Comparison of ENCODE assay signal across 13 cellular contexts in the genomic region with DNA sequence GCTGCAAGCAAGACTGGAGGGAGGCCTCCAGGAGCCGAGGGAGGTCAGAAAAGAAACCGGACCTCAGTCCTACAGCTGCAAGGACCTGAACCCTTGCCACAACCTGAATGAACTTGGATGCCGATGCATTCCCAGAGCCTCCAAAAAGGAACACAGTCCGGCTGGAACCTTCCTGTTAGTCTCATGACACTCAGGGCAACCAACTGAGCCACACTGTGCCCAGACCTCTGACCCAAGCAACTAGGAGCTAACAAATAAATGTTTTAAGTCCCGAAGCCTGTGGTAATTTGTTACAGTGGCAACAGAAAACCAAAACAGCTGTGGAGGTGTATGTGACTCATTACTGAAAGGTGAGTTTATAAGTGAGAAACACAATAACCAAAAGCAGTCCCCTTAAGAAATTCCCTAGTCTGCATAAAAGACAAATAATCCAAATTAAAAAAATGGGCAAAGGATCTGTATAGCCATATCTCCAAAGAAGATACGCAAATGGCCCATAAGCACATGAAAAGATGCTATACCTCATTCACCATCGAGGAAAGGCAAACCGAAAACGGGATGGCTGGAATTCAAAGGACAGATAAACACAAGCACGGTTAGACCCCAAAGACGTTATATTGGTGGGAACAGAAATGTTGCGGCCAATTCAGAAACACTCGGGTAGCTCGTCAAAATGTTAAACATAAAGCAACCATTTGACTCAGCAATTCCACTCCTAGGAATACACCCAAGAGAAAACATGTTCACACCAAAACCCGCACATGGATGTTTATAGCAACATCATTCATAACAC. TPM values are rescaled to one million over a fixed set of nuclear protein-coding genes. Genes with fewer than 3 reads are reported as not detected.
DNase-seq lines count a peak whose midpoint lies in the region; ATAC-seq and TF ChIP-seq lines count a peak whose summit lies in the region.
"Had no signal": no experiment of that assay in that cellular context is flagged by ENCODE, and none has a peak within 500 bp of the region (broad histone marks: within the 10 kb centered on the region; RNA-seq: fewer than 3 reads in every experiment).

No MANE protein-coding gene starts in this region.

- in situ Hi-C loops in KBM-7 (cut with MboI; ENCODE audit: low pct_unique_long_range_greater_than_20kb, low sequenced_read_pairs), result no loop called here

- CTCF ChIA-PET in activated CD4-positive, alpha-beta T cell treated with anti-CD3 and anti-CD28 coated beads for 36 hours (lab: Charles Lee), result interaction anchor here (0.6 to 0.9 kb wide), 2 partner anchors 13 to 383 kb away, joined by 3 read pairs; no protein-coding TSS in a partner anchor

- no peak for TF ChIP-seq CTCF in coronary artery (IDR thresholded peaks at IDR 0.05)

- intact Hi-C loops in activated CD4-positive, alpha-beta T cell treated with anti-CD3 and anti-CD28 coated beads for 36 hours (cut with DNase I, micrococcal nuclease), result no loop called here

- no peak overlapping the region for H3K27ac ChIP-seq in coronary artery
- H3K27ac ChIP-seq: 22Rv1, WERI-Rb-1 had no signal

- no peak overlapping the region for H3K27ac Mint-ChIP-seq in activated CD4-positive, alpha-beta T cell treated with anti-CD3 and anti-CD28 coated beads for 36 hours

- H3K27me3 Mint-ChIP-seq in activated CD4-positive, alpha-beta T cell treated with anti-CD3 and anti-CD28 coated beads for 36 hours, result no peaks in the 10 kb centered on the region

- peaks cover 36% of the 10 kb centered on the region for H3K4me1 Mint-ChIP-seq in activated CD4-positive, alpha-beta T cell treated with anti-CD3 and anti-CD28 coated beads for 36 hours

- POLR2A ChIA-PET in activated CD4-positive, alpha-beta T cell treated with anti-CD3 and anti-CD28 coated beads for 36 hours (lab: Charles Lee), result interaction anchor here (0.6 kb wide), 1 partner anchor 115 kb away, joined by 4 read pairs; no protein-coding TSS in a partner anchor

- no peak overlapping the region for H3K4me3 Mint-ChIP-seq in activated CD4-positive, alpha-beta T cell treated with anti-CD3 and anti-CD28 coated beads for 36 hours

- no peak for DNase-seq in activated CD4-positive, alpha-beta T cell treated with anti-CD3 and anti-CD28 coated beads for 36 hours
- DNase-seq in activated CD4-positive, alpha-beta T cell treated with anti-CD3 and anti-CD28 coated beads for 48 hours, result no peak
- DNase-seq in coronary artery (ENCODE audit: low spot score), result peak; percentile 33
- DNase-seq in renal cortical epithelial cell (ENCODE audit: low read depth), result peak; percentile 90
- DNase-seq in activated CD8-positive, alpha-beta memory T cell treated with anti-CD3 and anti-CD28 coated beads for 24 hours, result no peak
- DNase-seq in KBM-7, result no peak
- DNase-seq: activated gamma-delta T cell, foreskin melanocyte, WERI-Rb-1 had no signal

- ATAC-seq in activated CD4-positive, alpha-beta T cell treated with anti-CD3 and anti-CD28 coated beads for 36 hours, result peak; percentile 57
- ATAC-seq in HG02852 (IDR thresholded peaks at IDR 0.05; ENCODE audit: unreplicated experiment) (peak; percentile 41), HG03196 (IDR thresholded peaks at IDR 0.05; ENCODE audit: unreplicated experiment) (no peak)
- ATAC-seq: sciatic nerve had no signal

- H3K4me3 ChIP-seq in coronary artery, result no peak overlapping the region

- H3K36me3 Mint-ChIP-seq in activated CD4-positive, alpha-beta T cell treated with anti-CD3 and anti-CD28 coated beads for 36 hours (ENCODE audit: low read depth), result no peaks in the 10 kb centered on the region

- no peaks in the 10 kb centered on the region for H3K9me3 Mint-ChIP-seq in activated CD4-positive, alpha-beta T cell treated with anti-CD3 and anti-CD28 coated beads for 36 hours (ENCODE audit: low read depth)

RNA-seq across cellular contexts. Expression of a gene that starts 24.8 kb away (rescaled TPM):
- total RNA-seq in activated CD4-positive, alpha-beta T cell treated with anti-CD3 and anti-CD28 coated beads for 36 hours, result 10 to 100 TPM; 19.5 to 22.6 TPM
- total RNA-seq in renal cortical epithelial cell, result 11.5 and 37.7 TPM in 2 replicates

Comparison
In these comparisons a context has a peak if more than half of its experiments do, and no peak if none do; other contexts are left out.
1. DNase-seq: peak in coronary artery (single experiment) and renal cortical epithelial cell (single experiment); none in activated CD4-positive, alpha-beta T cell treated with anti-CD3 and anti-CD28 coated beads for 36 hours (single experiment), activated CD4-positive, alpha-beta T cell treated with anti-CD3 and anti-CD28 coated beads for 48 hours (single experiment), activated CD8-positive, alpha-beta memory T cell treated with anti-CD3 and anti-CD28 coated beads for 24 hours (single experiment) and KBM-7 (single experiment).